1 cellular context compared by ENCODE assay signal in the genomic region with DNA sequence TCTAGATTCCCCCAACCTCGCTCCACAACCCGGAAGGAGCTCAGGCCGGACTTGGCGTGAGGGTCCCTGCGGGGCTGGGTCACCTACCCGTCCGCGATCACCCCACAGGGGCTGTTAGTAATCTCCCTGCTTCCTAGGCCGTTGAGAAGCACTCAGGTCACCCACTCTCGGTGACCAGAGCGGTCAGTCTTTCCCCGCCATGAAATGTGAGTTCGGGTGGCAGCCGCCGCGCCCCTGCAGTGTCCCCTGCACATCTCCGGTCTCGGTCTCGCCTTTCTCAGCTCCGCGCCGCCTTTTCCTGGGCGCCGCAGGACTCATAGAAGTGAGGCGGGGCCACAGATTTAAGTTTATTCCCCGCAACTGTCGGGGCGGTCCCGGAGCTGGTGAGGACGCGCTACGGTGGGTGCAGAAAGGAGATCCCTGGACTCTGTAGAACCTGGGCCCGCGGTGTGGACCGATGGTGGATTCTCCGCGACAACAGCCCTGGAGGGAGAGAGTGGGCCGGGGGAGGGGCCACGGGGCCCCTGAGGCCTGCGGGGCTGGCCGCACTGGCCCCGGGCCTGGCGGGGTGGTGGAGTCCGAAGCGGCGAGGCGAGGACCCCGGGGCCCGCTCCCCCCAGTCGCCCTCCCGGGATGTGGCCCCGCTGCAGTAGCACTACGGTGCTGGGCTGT.
TF ChIP-seq lines count a peak whose summit lies in the region.

No MANE protein-coding gene starts in this region.

TF ChIP-seq in GM12878, 131 proteins besides CTCF, POLR2A, EP300 and RAD21:
- TF ChIP-seq ZNF24 (IDR thresholded peaks at IDR 0.05) (no peak), ZZZ3 (IDR thresholded peaks at IDR 0.05; ENCODE audit: control insufficient read depth, insufficient read length, low read depth) (no peak), SREBF2 (IDR thresholded peaks at IDR 0.05; ENCODE audit: low read length) (no peak), JUNB (IDR thresholded peaks at IDR 0.05) (no peak), TBL1XR1 (IDR thresholded peaks at IDR 0.05; ENCODE audit: low read depth, low read length) (no peak), PAX8 (IDR thresholded peaks at IDR 0.05) (no peak), SIN3A (IDR thresholded peaks at IDR 0.05; ENCODE audit: low read depth, low read length) (no peak), SUZ12 (IDR thresholded peaks at IDR 0.05; ENCODE audit: unreplicated experiment) (no peak), GATAD2B (conservative IDR thresholded peaks at IDR 0.05; ENCODE audit: low read depth) (no peak), NR2C1 (IDR thresholded peaks at IDR 0.05) (no peak), KDM1A (IDR thresholded peaks at IDR 0.05; ENCODE audit: borderline replicate concordance) (no peak), FOXK2 (IDR thresholded peaks at IDR 0.05) (no peak)
- TF ChIP-seq, protein P1, sequence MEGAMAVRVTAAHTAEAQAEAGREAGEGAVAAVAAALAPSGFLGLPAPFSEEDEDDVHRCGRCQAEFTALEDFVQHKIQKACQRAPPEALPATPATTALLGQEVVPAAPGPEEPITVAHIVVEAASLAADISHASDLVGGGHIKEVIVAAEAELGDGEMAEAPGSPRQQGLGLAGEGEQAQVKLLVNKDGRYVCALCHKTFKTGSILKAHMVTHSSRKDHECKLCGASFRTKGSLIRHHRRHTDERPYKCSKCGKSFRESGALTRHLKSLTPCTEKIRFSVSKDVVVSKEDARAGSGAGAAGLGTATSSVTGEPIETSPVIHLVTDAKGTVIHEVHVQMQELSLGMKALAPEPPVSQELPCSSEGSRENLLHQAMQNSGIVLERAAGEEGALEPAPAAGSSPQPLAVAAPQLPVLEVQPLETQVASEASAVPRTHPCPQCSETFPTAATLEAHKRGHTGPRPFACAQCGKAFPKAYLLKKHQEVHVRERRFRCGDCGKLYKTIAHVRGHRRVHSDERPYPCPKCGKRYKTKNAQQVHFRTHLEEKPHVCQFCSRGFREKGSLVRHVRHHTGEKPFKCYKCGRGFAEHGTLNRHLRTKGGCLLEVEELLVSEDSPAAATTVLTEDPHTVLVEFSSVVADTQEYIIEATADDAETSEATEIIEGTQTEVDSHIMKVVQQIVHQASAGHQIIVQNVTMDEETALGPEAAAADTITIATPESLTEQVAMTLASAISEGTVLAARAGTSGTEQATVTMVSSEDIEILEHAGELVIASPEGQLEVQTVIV (IDR thresholded peaks at IDR 0.05; ENCODE audit: borderline replicate concordance, partially characterized antibody), result no peak
- TF ChIP-seq, protein P2, sequence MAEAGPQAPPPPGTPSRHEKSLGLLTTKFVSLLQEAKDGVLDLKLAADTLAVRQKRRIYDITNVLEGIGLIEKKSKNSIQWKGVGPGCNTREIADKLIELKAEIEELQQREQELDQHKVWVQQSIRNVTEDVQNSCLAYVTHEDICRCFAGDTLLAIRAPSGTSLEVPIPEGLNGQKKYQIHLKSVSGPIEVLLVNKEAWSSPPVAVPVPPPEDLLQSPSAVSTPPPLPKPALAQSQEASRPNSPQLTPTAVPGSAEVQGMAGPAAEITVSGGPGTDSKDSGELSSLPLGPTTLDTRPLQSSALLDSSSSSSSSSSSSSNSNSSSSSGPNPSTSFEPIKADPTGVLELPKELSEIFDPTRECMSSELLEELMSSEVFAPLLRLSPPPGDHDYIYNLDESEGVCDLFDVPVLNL (IDR thresholded peaks at IDR 0.05; ENCODE audit: low read depth, low read length), result no peak
- TF ChIP-seq, protein P3, sequence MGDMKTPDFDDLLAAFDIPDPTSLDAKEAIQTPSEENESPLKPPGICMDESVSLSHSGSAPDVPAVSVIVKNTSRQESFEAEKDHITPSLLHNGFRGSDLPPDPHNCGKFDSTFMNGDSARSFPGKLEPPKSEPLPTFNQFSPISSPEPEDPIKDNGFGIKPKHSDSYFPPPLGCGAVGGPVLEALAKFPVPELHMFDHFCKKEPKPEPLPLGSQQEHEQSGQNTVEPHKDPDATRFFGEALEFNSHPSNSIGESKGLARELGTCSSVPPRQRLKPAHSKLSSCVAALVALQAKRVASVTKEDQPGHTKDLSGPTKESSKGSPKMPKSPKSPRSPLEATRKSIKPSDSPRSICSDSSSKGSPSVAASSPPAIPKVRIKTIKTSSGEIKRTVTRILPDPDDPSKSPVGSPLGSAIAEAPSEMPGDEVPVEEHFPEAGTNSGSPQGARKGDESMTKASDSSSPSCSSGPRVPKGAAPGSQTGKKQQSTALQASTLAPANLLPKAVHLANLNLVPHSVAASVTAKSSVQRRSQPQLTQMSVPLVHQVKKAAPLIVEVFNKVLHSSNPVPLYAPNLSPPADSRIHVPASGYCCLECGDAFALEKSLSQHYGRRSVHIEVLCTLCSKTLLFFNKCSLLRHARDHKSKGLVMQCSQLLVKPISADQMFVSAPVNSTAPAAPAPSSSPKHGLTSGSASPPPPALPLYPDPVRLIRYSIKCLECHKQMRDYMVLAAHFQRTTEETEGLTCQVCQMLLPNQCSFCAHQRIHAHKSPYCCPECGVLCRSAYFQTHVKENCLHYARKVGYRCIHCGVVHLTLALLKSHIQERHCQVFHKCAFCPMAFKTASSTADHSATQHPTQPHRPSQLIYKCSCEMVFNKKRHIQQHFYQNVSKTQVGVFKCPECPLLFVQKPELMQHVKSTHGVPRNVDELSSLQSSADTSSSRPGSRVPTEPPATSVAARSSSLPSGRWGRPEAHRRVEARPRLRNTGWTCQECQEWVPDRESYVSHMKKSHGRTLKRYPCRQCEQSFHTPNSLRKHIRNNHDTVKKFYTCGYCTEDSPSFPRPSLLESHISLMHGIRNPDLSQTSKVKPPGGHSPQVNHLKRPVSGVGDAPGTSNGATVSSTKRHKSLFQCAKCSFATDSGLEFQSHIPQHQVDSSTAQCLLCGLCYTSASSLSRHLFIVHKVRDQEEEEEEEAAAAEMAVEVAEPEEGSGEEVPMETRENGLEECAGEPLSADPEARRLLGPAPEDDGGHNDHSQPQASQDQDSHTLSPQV (IDR thresholded peaks at IDR 0.05), result no peak
TF ChIP-seq in GM12878: peak in this region for 0.
